In genomic region chr17:45372325-45372869, GRCh38 we compare ENCODE assay signal across 8 cellular contexts. TPM values are rescaled to one million over a fixed set of nuclear protein-coding genes. Genes with fewer than 3 reads are reported as not detected.
A peak's percentile ranks its signal among the peaks of the same experiment; 100 is the strongest.
DNase-seq lines count a peak whose midpoint lies in the region; ATAC-seq and FAIRE-seq lines count a peak whose summit lies in the region.

No MANE protein-coding gene starts in this region.

- WGBS in right cardiac atrium, result 92% methylated on average over 8 of the region's 8 CpGs

- DNase-seq in HTR-8/SVneo (ENCODE audit: insufficient read length, low spot score) (no peak), right cardiac atrium (no peak), DMS79 (lab: John Stamatoyannopoulos, UW) (no peak), activated gamma-delta T cell (lab: John Stamatoyannopoulos, UW) (no peak)
- no peak for DNase-seq in activated naive CD8-positive, alpha-beta T cell treated with anti-CD3 and anti-CD28 coated beads, Interleukin-2, amount 10 ng/mL, durations not matched to agents 7 days and 5 days

- H3K4me1 ChIP-seq in right cardiac atrium (ENCODE audit: control insufficient read depth, insufficient read depth, low read length), result peaks cover 3% of the 10 kb centered on the region

- POLR2A ChIA-PET in activated naive CD8-positive, alpha-beta T cell treated with anti-CD3 and anti-CD28 coated beads, Interleukin-2, amount 10 ng/mL, durations not matched to agents 7 days and 5 days (lab: Charles Lee), result interaction anchor here (0.6 to 0.7 kb wide), 2 partner anchors 12 to 13 kb away, joined by 4 to 5 read pairs; no protein-coding TSS in a partner anchor

- peaks cover 12% of the 10 kb centered on the region for H3K4me1 Mint-ChIP-seq in activated naive CD8-positive, alpha-beta T cell treated with anti-CD3 and anti-CD28 coated beads, Interleukin-2, amount 10 ng/mL, durations not matched to agents 7 days and 5 days

- FAIRE-seq in HTR-8/SVneo (lab: Jason Lieb, UNC), result peak; percentile 71

- H3K4me3 Mint-ChIP-seq in activated naive CD8-positive, alpha-beta T cell treated with anti-CD3 and anti-CD28 coated beads, Interleukin-2, amount 10 ng/mL, durations not matched to agents 7 days and 5 days, result peak overlapping the region; percentile 53

- H3K4me3 ChIP-seq in right cardiac atrium (ENCODE audit: low read length) (no peak overlapping the region), skin epidermis (peak overlapping the region in 1 of 7 experiments; percentile 1)

- H3K27me3 ChIP-seq in right cardiac atrium (ENCODE audit: control insufficient read depth, insufficient read depth), result no peaks in the 10 kb centered on the region

- peak overlapping the region; percentile 93 for H3K27ac ChIP-seq in right cardiac atrium (ENCODE audit: low read length)
- H3K27ac ChIP-seq in skin epidermis, result peak overlapping the region in 20 of 21 experiments; percentile 13 to 86 (median 73)

- no peak for ATAC-seq in activated naive CD8-positive, alpha-beta T cell treated with anti-CD3 and anti-CD28 coated beads, Interleukin-2, amount 10 ng/mL, durations not matched to agents 7 days and 5 days (ENCODE audit: low read depth)
- no peak for ATAC-seq in right cardiac atrium
- ATAC-seq in HG03565 (IDR thresholded peaks at IDR 0.05; ENCODE audit: unreplicated experiment), result no peak
- ATAC-seq in HG02938 (IDR thresholded peaks at IDR 0.05; ENCODE audit: unreplicated experiment), result no peak

- H3K36me3 Mint-ChIP-seq in activated naive CD8-positive, alpha-beta T cell treated with anti-CD3 and anti-CD28 coated beads, Interleukin-2, amount 10 ng/mL, durations not matched to agents 7 days and 5 days, result no peaks in the 10 kb centered on the region

- H3K9me3 Mint-ChIP-seq in activated naive CD8-positive, alpha-beta T cell treated with anti-CD3 and anti-CD28 coated beads, Interleukin-2, amount 10 ng/mL, durations not matched to agents 7 days and 5 days, result no peaks in the 10 kb centered on the region

- no peak overlapping the region for H3K27ac Mint-ChIP-seq in activated naive CD8-positive, alpha-beta T cell treated with anti-CD3 and anti-CD28 coated beads, Interleukin-2, amount 10 ng/mL, durations not matched to agents 7 days and 5 days

- no peaks in the 10 kb centered on the region for H3K9me3 ChIP-seq in right cardiac atrium (ENCODE audit: control insufficient read depth, low read length)

- H3K27me3 Mint-ChIP-seq in activated naive CD8-positive, alpha-beta T cell treated with anti-CD3 and anti-CD28 coated beads, Interleukin-2, amount 10 ng/mL, durations not matched to agents 7 days and 5 days, result peaks cover 31% of the 10 kb centered on the region

- intact Hi-C loops in right cardiac atrium (cut with DNase I), result loop anchor here in 2 of 4 donors (5.0 to 10.0 kb wide), 3 partner anchors 55 to 95 kb away; partner anchors contain the start of gene MAP3K14 (in 2 of the 2)

RNA-seq across cellular contexts. Expression of gene MAP3K14, which starts 55.6 kb away (rescaled TPM):
- 10 to 100 TPM; 25.9 to 33.7 TPM for total RNA-seq in activated naive CD8-positive, alpha-beta T cell treated with anti-CD3 and anti-CD28 coated beads, Interleukin-2, amount 10 ng/mL, durations not matched to agents 7 days and 5 days
- 10 to 100 TPM; 12.2 to 17.1 (median 15.1) TPM for total RNA-seq in right cardiac atrium
- 10.8 TPM for polyA plus RNA-seq in right cardiac atrium
